In genomic region chr3:161267646-161268045, GRCh38 we compare ENCODE assay signal across 23 cellular contexts. TPM values are rescaled to one million over a fixed set of nuclear protein-coding genes. Genes with fewer than 3 reads are reported as not detected.
A peak's percentile ranks its signal among the peaks of the same experiment; 100 is the strongest.
DNase-seq lines count a peak whose midpoint lies in the region; ATAC-seq, FAIRE-seq and TF ChIP-seq lines count a peak whose summit lies in the region.
"Had no signal": no experiment of that assay in that cellular context is flagged by ENCODE, and none has a peak within 500 bp of the region (broad histone marks: within the 10 kb centered on the region; RNA-seq: fewer than 3 reads in every experiment).

No MANE protein-coding gene starts in this region.

- no peak overlapping the region for H2AK5ac ChIP-seq in IMR-90 (ENCODE audit: low read depth, low read length)

- no peak for ATAC-seq in IMR-90 (ENCODE audit: low read depth)
- ATAC-seq: HCT116 had no signal

- H3K4me2 ChIP-seq in IMR-90 (ENCODE audit: low read depth, low read length) (no peak overlapping the region), astrocyte (ENCODE audit: low read length) (no peak overlapping the region), smooth muscle cell (no peak overlapping the region)

- peaks cover 15% of the 10 kb centered on the region for H3K36me3 Mint-ChIP-seq in astrocyte (ENCODE audit: low read depth, unreplicated experiment)

- peak overlapping the region; percentile 33; the same call in 1 of the 2 replicates for H3K4ac ChIP-seq in IMR-90 (ENCODE audit: low read depth, low read length)

- H4K20me1 ChIP-seq in IMR-90 (ENCODE audit: insufficient read depth, low read length) (no peaks in the 10 kb centered on the region), astrocyte (ENCODE audit: insufficient read depth, low read length) (no peaks in the 10 kb centered on the region), smooth muscle cell (ENCODE audit: low read depth) (no peaks in the 10 kb centered on the region)

- TF ChIP-seq POLR2A in IMR-90 (IDR thresholded peaks at IDR 0.05; ENCODE audit: low read depth, low read length) (no peak), Peyer's patch (IDR thresholded peaks at IDR 0.05) (no peak), adrenal gland (IDR thresholded peaks at IDR 0.05) (no peak)

- no peak overlapping the region for H4K5ac ChIP-seq in IMR-90 (ENCODE audit: low read depth, low read length)

- H3K79me2 ChIP-seq in astrocyte (ENCODE audit: insufficient read depth, low read length): no peaks in the 10 kb centered on the region
- H3K79me2 ChIP-seq in smooth muscle cell (ENCODE audit: low read depth): no peaks in the 10 kb centered on the region

- H3K4me1 ChIP-seq in IMR-90 (ENCODE audit: control insufficient read depth, insufficient read depth, low read length): peaks cover 7% of the 10 kb centered on the region
- peaks cover 8% of the 10 kb centered on the region for H3K4me1 ChIP-seq in astrocyte (ENCODE audit: insufficient read depth, low read length)
- H3K4me1 ChIP-seq in smooth muscle cell (ENCODE audit: low read depth): no peaks in the 10 kb centered on the region
- H3K4me1 ChIP-seq in Peyer's patch: peaks cover 0 to 3% (median 0%) of the 10 kb centered on the region in 4 donors
- no peaks in the 10 kb centered on the region for H3K4me1 ChIP-seq in adrenal gland (replicated peaks in 1 of 2)

- H3K27ac Mint-ChIP-seq in astrocyte (ENCODE audit: unreplicated experiment): peak overlapping the region; percentile 22
- H3K27ac Mint-ChIP-seq: IgD-negative memory B cell had no signal

- H3K36me3 ChIP-seq in IMR-90 (ENCODE audit: control insufficient read depth, insufficient read depth, low read length) (peaks cover 5% of the 10 kb centered on the region; the same call in 1 of the 2 replicates), astrocyte (ENCODE audit: insufficient read depth, low read length) (peaks cover 3% of the 10 kb centered on the region), smooth muscle cell (ENCODE audit: low read depth) (no peaks in the 10 kb centered on the region), Peyer's patch (no peaks in the 10 kb centered on the region), adrenal gland (replicated peaks in 1 of 2) (no peaks in the 10 kb centered on the region)

- no peak for TF ChIP-seq RAD21 in IMR-90 (IDR thresholded peaks at IDR 0.05; ENCODE audit: low read length)

- in situ Hi-C loops in IMR-90 (cut with MboI; ENCODE audit: low sequenced_read_pairs): no loop called here

- 0 out of 2 replicates have a peak overlapping the region, but pooled peaks have one; percentile 1 for H3K14ac ChIP-seq in IMR-90 (replicated peaks; ENCODE audit: low read depth, low read length)

- H3K18ac ChIP-seq in IMR-90 (ENCODE audit: low read depth, low read length): 0 out of 2 replicates have a peak overlapping the region, but pooled peaks have one; percentile 31

- peak overlapping the region; percentile 51; the same call in 1 of the 2 replicates for H3K23ac ChIP-seq in IMR-90 (ENCODE audit: low read depth, low read length)

- POLR2A ChIA-PET in IMR-90 (lab: Charles Lee; ENCODE audit: unreplicated experiment): no interaction called here

- H3K9me1 ChIP-seq in IMR-90 (ENCODE audit: insufficient read depth, low read length): no peaks in the 10 kb centered on the region

- no TSS peak for BruUV-seq in IMR-90 (replicated peaks; lab: Mats Ljungman, UMichigan)

- H3K27ac ChIP-seq in IMR-90 (ENCODE audit: insufficient read depth, low read length): no peak overlapping the region
- H3K27ac ChIP-seq in astrocyte (ENCODE audit: low read depth, low read length): no peak overlapping the region
- peak overlapping the region; percentile 89 for H3K27ac ChIP-seq in smooth muscle cell (ENCODE audit: low read depth)
- no peak overlapping the region for H3K27ac ChIP-seq in Peyer's patch
- no peak overlapping the region for H3K27ac ChIP-seq in adrenal gland
- H3K27ac ChIP-seq: 22Rv1, A549, C4-2B had no signal

- H3K9me3 ChIP-seq in IMR-90 (ENCODE audit: control insufficient read depth, insufficient read depth, low read length) (peaks cover 5% of the 10 kb centered on the region), astrocyte (ENCODE audit: insufficient read depth, low read depth, low read length) (no peaks in the 10 kb centered on the region), smooth muscle cell (replicated peaks; ENCODE audit: low read depth) (no peaks in the 10 kb centered on the region), Peyer's patch (peaks cover 0 to 2% (median 0%) of the 10 kb centered on the region in 4 donors), adrenal gland (replicated peaks in 1 of 3) (no peaks in the 10 kb centered on the region)

- peaks cover 27% of the 10 kb centered on the region for H3K4me1 Mint-ChIP-seq in astrocyte (ENCODE audit: low read depth, unreplicated experiment)

- no peak overlapping the region for H4K91ac ChIP-seq in IMR-90 (ENCODE audit: insufficient read depth, low read depth, low read length)

- dilution Hi-C loops in IMR-90 (cut with HindIII; ENCODE audit: low sequenced_read_pairs, unreplicated experiment): no loop called here

- no peak overlapping the region; the same call in 1 of the 2 replicates for H2BK20ac ChIP-seq in IMR-90 (ENCODE audit: low read depth, low read length)

- CTCF ChIA-PET in IMR-90 (lab: Yijun Ruan, JAX): interaction anchor here (0.5 kb wide), 1 partner anchor 13 kb away, joined by 3 read pairs; no protein-coding TSS in a partner anchor

- H2AFZ ChIP-seq in IMR-90 (replicated peaks; ENCODE audit: low read length, poor library complexity) (no peak overlapping the region), astrocyte (ENCODE audit: low read depth, low read length) (no peak overlapping the region), smooth muscle cell (ENCODE audit: low read depth) (no peak overlapping the region)

- H3K4me3 ChIP-seq in IMR-90 (ENCODE audit: insufficient read depth, low read depth, low read length) (no peak overlapping the region), astrocyte (ENCODE audit: insufficient read depth, low read depth, low read length) (no peak overlapping the region), smooth muscle cell (no peak overlapping the region), Peyer's patch (no peak overlapping the region), adrenal gland (no peak overlapping the region)
- H3K4me3 ChIP-seq: A549 had no signal

- H3K9ac ChIP-seq in IMR-90 (ENCODE audit: low read depth, low read length): no peak overlapping the region
- H3K9ac ChIP-seq in astrocyte (ENCODE audit: low read length): no peak overlapping the region
- peak overlapping the region; percentile 24 for H3K9ac ChIP-seq in smooth muscle cell (ENCODE audit: low read depth)

- no peak for FAIRE-seq in astrocyte (lab: Jason Lieb, UNC)
- FAIRE-seq: A549, GM12892, GM18507, HTR-8/SVneo had no signal

- H3K56ac ChIP-seq in IMR-90 (ENCODE audit: extremely low read depth, insufficient read depth, low read length): no peak overlapping the region

- H3K4me3 Mint-ChIP-seq in astrocyte (ENCODE audit: unreplicated experiment): no peak overlapping the region
- H3K4me3 Mint-ChIP-seq: CD4-positive, alpha-beta memory T cell; HFFc6; IgD-negative memory B cell had no signal

- no peaks in the 10 kb centered on the region for H3K27me3 Mint-ChIP-seq in astrocyte (ENCODE audit: low read depth, unreplicated experiment)
- H3K27me3 Mint-ChIP-seq: CD4-positive, alpha-beta memory T cell; IgD-negative memory B cell had no signal

- peak overlapping the region; percentile 40; the same call in 1 of the 2 replicates for H2BK120ac ChIP-seq in IMR-90 (ENCODE audit: low read depth, low read length)

- H3K27me3 ChIP-seq in IMR-90 (ENCODE audit: control insufficient read depth, insufficient read depth, low read length) (no peaks in the 10 kb centered on the region), astrocyte (ENCODE audit: insufficient read depth, low read length) (no peaks in the 10 kb centered on the region), smooth muscle cell (ENCODE audit: low read depth) (no peaks in the 10 kb centered on the region), Peyer's patch (no peaks in the 10 kb centered on the region), adrenal gland (no peaks in the 10 kb centered on the region)

- 100% methylated on average over 1 of the region's 3 CpGs; no CpG with 5 or more reads in 1 of the 2 experiments for WGBS in IMR-90 (ENCODE audit: extremely low coverage in 2 of 2, insufficient read length in 1 of 2), 2 experiments
- 83% methylated on average over 3 of the region's 3 CpGs for WGBS in smooth muscle cell (ENCODE audit: low lambda C conversion rate)
- WGBS in adrenal gland, 4 donors: 68 to 80% (median 76%) methylated on average over 3 of the region's 3 CpGs

- peaks cover 13% of the 10 kb centered on the region for H3K9me3 Mint-ChIP-seq in astrocyte (ENCODE audit: unreplicated experiment)

- peak; percentile 18 for DNase-seq in DMS53 (lab: John Stamatoyannopoulos, UW)
- no peak for DNase-seq in DMS53 treated with DMSO at 0.1 percent for 48 hours (lab: John Stamatoyannopoulos, UW; ENCODE audit: unreplicated experiment)
- no peak for DNase-seq in IMR-90
- no peak for DNase-seq in astrocyte (ENCODE audit: low read depth)
- DNase-seq in smooth muscle cell (lab: John Stamatoyannopoulos, UW; ENCODE audit: unreplicated experiment): no peak
- DNase-seq in Peyer's patch: no peak
- no peak for DNase-seq in adrenal gland
- DNase-seq: AML-193; CD4-positive, alpha-beta memory T cell; DMS 273 treated with DMSO at 0.1 percent for 48 hours; DMS79; GDM1; GOT3; H7; HFFc6 had no signal

- H2BK15ac ChIP-seq in IMR-90 (ENCODE audit: low read depth, low read length): no peak overlapping the region

- intact Hi-C loops in IMR-90 (cut with micrococcal nuclease) (no loop called here), adrenal gland (cut with DNase I) (no loop called here)

- TF ChIP-seq CTCF in IMR-90 (conservative IDR thresholded peaks at IDR 0.05; ENCODE audit: low read depth, low read length) (no peak), astrocyte (IDR thresholded peaks at IDR 0.05; ENCODE audit: insufficient read depth, low read depth, low read length) (no peak), smooth muscle cell (IDR thresholded peaks at IDR 0.05; ENCODE audit: borderline replicate concordance, insufficient read depth, poor library complexity, severe bottlenecking) (no peak), Peyer's patch (IDR thresholded peaks at IDR 0.05) (no peak), adrenal gland (IDR thresholded peaks at IDR 0.05) (no peak)

- H3K79me1 ChIP-seq in IMR-90 (ENCODE audit: low read depth in 1 of 2, low read length in 2 of 2): peaks cover 0 to 6% of the 10 kb centered on the region in 2 experiments; a peak in 2 of 4 replicates

- peak overlapping the region in 1 of 2 experiments; percentile 35; a peak in 1 of 4 replicates for H4K8ac ChIP-seq in IMR-90 (ENCODE audit: low read depth in 2 of 2, low read length in 2 of 2)

- H2BK5ac ChIP-seq in IMR-90 (ENCODE audit: low read depth, low read length, poor library complexity, severe bottlenecking): peak overlapping the region; percentile 48

- no peak overlapping the region for H2AK9ac ChIP-seq in IMR-90 (replicated peaks; ENCODE audit: low read depth, low read length, poor library complexity)

- no peaks in the 10 kb centered on the region for H3F3A ChIP-seq in smooth muscle cell (ENCODE audit: low read depth)

RNA-seq across cellular contexts. Expression of gene NMD3, which starts 46.5 kb away (rescaled TPM):
- total RNA-seq in IMR-90 (2012; rRNA removed): 95.0 and 103 TPM in 2 replicates
- polyA plus RNA-seq in IMR-90 (2012; rRNA removed): 26.5 and 33.8 TPM in 2 replicates
- 5.9 and 6.4 TPM in 2 replicates for polyA plus RNA-seq in IMR-90 (2012; cell fraction: cytosol; rRNA removed)
- 5.1 and 23.1 TPM in 2 replicates for polyA plus RNA-seq in IMR-90 (2012; cell fraction: nucleus; rRNA removed; ENCODE audit: low replicate concordance)
- 77.6 and 87.3 TPM in 2 replicates for total RNA-seq in astrocyte
- total RNA-seq in smooth muscle cell: 70.1 and 84.7 TPM in 2 replicates
- 32.8 and 40.2 TPM in 2 replicates for polyA plus RNA-seq in smooth muscle cell
- total RNA-seq in Peyer's patch: 10 to 100 TPM; 22.9 to 36.5 (median 29.4) TPM
- 100 to 1,000 TPM in 1 of 8 donors, 10 to 100 TPM in 7; 33.9 to 168 (median 48.5) TPM for total RNA-seq in adrenal gland
- polyA plus RNA-seq in adrenal gland: 10 to 100 TPM; 13.2 to 39.4 (median 18.7) TPM
